ENCODE assay signal across 15 cellular contexts in genomic region chr17:72567774-72568173, GRCh38.
"Had no signal": no experiment of that assay in that cellular context is flagged by ENCODE, and none has a peak within 500 bp of the region (broad histone marks: within the 10 kb centered on the region; RNA-seq: fewer than 3 reads in every experiment).

No MANE protein-coding gene starts in this region.

- H3K9me3 ChIP-seq: body of pancreas, gastroesophageal sphincter, pancreas, tibial artery, vagina had no signal

- H3K4me1 ChIP-seq: gastroesophageal sphincter, vagina had no signal

- DNase-seq: activated CD4-positive, alpha-beta T cell treated with anti-CD3 and anti-CD28 coated beads, Interleukin-2, amount 50 U/mL, for 4 hours; activated CD4-positive, CD25-positive, alpha-beta regulatory T cell treated with anti-CD3 and anti-CD28 coated beads, Interleukin-2, amount 50 U/mL, for 72 hours; activated effector memory CD4-positive, alpha-beta T cell treated with Interleukin-2 at 50 U/mL for 16 hours; activated T-cell treated with anti-CD3 and anti-CD28 coated beads, Interleukin-2, amount 50 U/mL, for 1 hour; amniotic stem cell; body of pancreas; effector memory CD8-positive, alpha-beta T cell; hippocampal formation; pancreas; tibial artery had no signal

- H3K4me3 ChIP-seq: body of pancreas, gastroesophageal sphincter, pancreas, skin epidermis, tibial artery, vagina had no signal

- H3K27ac ChIP-seq: body of pancreas, gastroesophageal sphincter, pancreas, skin epidermis, tibial artery, vagina had no signal

- ATAC-seq: activated naive CD4-positive, alpha-beta T cell treated with anti-CD3 and anti-CD28 coated beads, Interleukin-2, amount 50 U/mL, for 72 hours; body of pancreas; effector memory CD8-positive, alpha-beta T cell; gastroesophageal sphincter; stimulated activated memory B cell treated with anti-CD40 and anti-IgM and Interleukin-4, amounts not matched to agents 10 μg/mL and 1 μg/mL and 100 μg/mL, for 72 hours had no signal

- H3K27me3 ChIP-seq: body of pancreas, pancreas, vagina had no signal

- H3K36me3 ChIP-seq: gastroesophageal sphincter, pancreas, tibial artery, vagina had no signal
